ENCODE assay signal across 8 cellular contexts in the genomic region with DNA sequence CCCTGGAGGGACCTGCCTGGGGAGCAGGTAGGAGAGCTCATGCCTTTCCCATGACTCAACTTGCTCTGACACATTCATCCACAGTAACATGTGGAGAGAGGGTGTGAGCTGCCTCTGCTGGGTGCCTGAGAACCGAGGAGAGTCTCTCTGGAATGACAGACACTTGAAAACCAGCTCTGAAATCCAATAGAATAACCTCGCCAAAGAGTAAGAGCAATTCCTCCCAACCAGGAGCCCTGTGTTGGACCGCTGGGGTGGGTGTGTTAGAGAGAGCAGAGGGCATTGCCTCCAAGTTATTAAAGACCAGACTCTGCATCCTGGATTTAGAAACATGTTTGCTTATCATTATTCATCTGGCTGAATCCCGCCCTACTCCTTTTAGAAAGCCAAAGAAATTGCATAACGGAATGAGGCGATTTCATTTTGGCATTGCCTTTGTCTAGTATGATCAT. TPM values are rescaled to one million over a fixed set of nuclear protein-coding genes. Genes with fewer than 3 reads are reported as not detected.
A peak's percentile ranks its signal among the peaks of the same experiment; 100 is the strongest.
DNase-seq lines count a peak whose midpoint lies in the region; ATAC-seq and TF ChIP-seq lines count a peak whose summit lies in the region.
"Not testable (repeated sequence)": the region's sequence is repeated elsewhere in the genome, so short reads cannot be mapped to it uniquely, and the experiment has no call there.

No MANE protein-coding gene starts in this region.

- peaks cover 26% of the 10 kb centered on the region for H3K4me1 ChIP-seq in RWPE2 (ENCODE audit: insufficient read depth, poor library complexity, severe bottlenecking)
- H3K4me1 ChIP-seq in aorta (ENCODE audit: control insufficient read depth in 1 of 2, insufficient read depth in 2 of 2, low read length in 2 of 2): not testable (repeated sequence)

- DNase-seq in Daoy (ENCODE audit: low read depth) (peak; percentile 71), HT1080 (ENCODE audit: low read depth) (peak; percentile 93), RWPE2 (ENCODE audit: low spot score) (peak; percentile 96), cardiac fibroblast (ENCODE audit: low read depth in 2 of 2) (peak; percentile 63 to 87), fibroblast of villous mesenchyme (ENCODE audit: low read depth) (peak; percentile 90), left lobe of liver (ENCODE audit: low spot score) (peak; percentile 73), renal cortical epithelial cell (ENCODE audit: low read depth) (peak; percentile 84), aorta (peak in 1 of 2 donors; percentile 50)

- peak overlapping the region; percentile 100 for H3K27ac ChIP-seq in RWPE2 (ENCODE audit: poor library complexity, severe bottlenecking)
- not testable (repeated sequence) for H3K27ac ChIP-seq in aorta (ENCODE audit: low read depth in 1 of 2, low read length in 2 of 2)

- WGBS in aorta, 2 donors: 38 to 49% methylated on average over 6 of the region's 6 CpGs

- ATAC-seq in RWPE2 (ENCODE audit: low read depth) (peak; percentile 82), left lobe of liver (peak; percentile 72), aorta (ENCODE audit: low FRiP score) (peak; percentile 61)

- intact Hi-C loops in aorta (cut with DNase I): not testable (repeated sequence)

- not testable (repeated sequence) for TF ChIP-seq CTCF in RWPE2 (IDR thresholded peaks at IDR 0.05; ENCODE audit: poor library complexity, severe bottlenecking); cardiac fibroblast (IDR thresholded peaks at IDR 0.05; ENCODE audit: low read depth, low read length); fibroblast of villous mesenchyme (IDR thresholded peaks at IDR 0.05; ENCODE audit: insufficient read depth, low read depth, low read length)

- H3K9me3 ChIP-seq in RWPE2 (ENCODE audit: severe bottlenecking); aorta (ENCODE audit: control insufficient read depth, low read length): not testable (repeated sequence)

- not testable (repeated sequence) for H3K36me3 ChIP-seq in RWPE2 (ENCODE audit: low read depth); aorta (ENCODE audit: control insufficient read depth in 1 of 2, insufficient read depth in 2 of 2, low read length in 1 of 2)

- not testable (repeated sequence) for H3K27me3 ChIP-seq in RWPE2 (ENCODE audit: insufficient read depth, poor library complexity, severe bottlenecking); aorta (ENCODE audit: control insufficient read depth in 1 of 2, insufficient read depth in 2 of 2, low read length in 1 of 2)

- not testable (repeated sequence) for H3K4me3 ChIP-seq in RWPE2 (ENCODE audit: severe bottlenecking); cardiac fibroblast (replicated peaks in 1 of 2; ENCODE audit: low read depth in 2 of 2, low read length in 2 of 2); fibroblast of villous mesenchyme (ENCODE audit: low read depth, low read length); aorta (ENCODE audit: low read length in 2 of 2)

RNA-seq across cellular contexts. Expression of a gene that starts 35.7 kb away (rescaled TPM):
- 9.9 and 18.5 TPM in 2 replicates for total RNA-seq in Daoy (2014; rRNA removed; shearing (Covaris generic))
- total RNA-seq in HT1080 (2014; rRNA removed; shearing (Covaris generic)): 26.2 and 29.7 TPM in 2 replicates
- polyA plus RNA-seq in HT1080 (2015; cell fraction: cytosol; rRNA removed): 10.7 and 11.4 TPM in 2 replicates
- 51.3 and 55.0 TPM in 2 replicates for polyA plus RNA-seq in HT1080 (2015; cell fraction: nucleus; rRNA removed)
- total RNA-seq in fibroblast of villous mesenchyme (116 and 164 TPM in 2 replicates), left lobe of liver (60.5 TPM), renal cortical epithelial cell (54.2 and 152 TPM in 2 replicates), aorta (100 to 1,000 TPM; 224 to 267 TPM)
- 10 to 100 TPM; 29.6 to 52.2 TPM for polyA plus RNA-seq in aorta
